In the genomic region with DNA sequence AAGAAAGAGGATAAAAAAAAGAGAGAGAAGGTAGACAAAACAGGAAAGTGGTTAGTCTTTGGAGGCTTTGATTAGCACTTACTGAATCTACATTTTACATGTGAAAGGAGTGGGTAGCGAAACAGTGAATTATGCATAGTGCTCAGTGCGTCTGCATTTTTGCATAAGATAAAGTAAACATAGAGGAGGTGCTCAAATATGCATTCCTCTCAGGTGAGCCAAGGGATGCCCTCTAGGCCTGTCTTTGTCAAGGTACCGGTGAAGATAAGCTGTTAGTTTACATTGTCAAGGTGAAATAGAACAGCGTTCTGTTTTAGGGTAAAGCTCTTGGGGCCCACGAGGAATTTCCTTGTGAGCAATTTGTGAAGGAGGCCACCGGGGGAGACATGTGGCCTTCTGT, we compare ENCODE assay signal across 1 cellular context.
A peak's percentile ranks its signal among the peaks of the same experiment; 100 is the strongest.
TF ChIP-seq lines count a peak whose summit lies in the region.

No MANE protein-coding gene starts in this region.

TF ChIP-seq in WTC11, 78 proteins besides CTCF, POLR2A, EP300 and RAD21:
- TF ChIP-seq NFE2L1 (CRISPR knock-in tag; IDR thresholded peaks at IDR 0.05) (no peak), HMGA2 (CRISPR knock-in tag; IDR thresholded peaks at IDR 0.05) (no peak), MXD4 (CRISPR knock-in tag; IDR thresholded peaks at IDR 0.05; ENCODE audit: borderline replicate concordance) (no peak), NFYB (CRISPR knock-in tag; conservative IDR thresholded peaks at IDR 0.05; ENCODE audit: low read depth) (no peak), SMAD3 (CRISPR knock-in tag; IDR thresholded peaks at IDR 0.05; ENCODE audit: borderline replicate concordance) (no peak), ZNF263 (CRISPR knock-in tag; IDR thresholded peaks at IDR 0.05; ENCODE audit: low read depth) (no peak), TEAD4 (CRISPR knock-in tag; IDR thresholded peaks at IDR 0.05) (0 out of 2 replicates have a peak, but pooled peaks have one; percentile 60), SMAD4 (CRISPR knock-in tag; IDR thresholded peaks at IDR 0.05) (no peak), FOXK1 (CRISPR knock-in tag; IDR thresholded peaks at IDR 0.05) (peak; percentile 88), TEAD1 (CRISPR knock-in tag; IDR thresholded peaks at IDR 0.05) (peak; percentile 97), SP1 (CRISPR knock-in tag; conservative IDR thresholded peaks at IDR 0.05) (0 out of 2 replicates have a peak, but pooled peaks have one; percentile 18), FOXP1 (CRISPR knock-in tag; IDR thresholded peaks at IDR 0.05; ENCODE audit: borderline replicate concordance) (no peak), NR2C2 (CRISPR knock-in tag; IDR thresholded peaks at IDR 0.05) (no peak), ZNF317 (CRISPR knock-in tag; IDR thresholded peaks at IDR 0.05; ENCODE audit: borderline replicate concordance, low read depth) (no peak), ZNF219 (CRISPR knock-in tag; IDR thresholded peaks at IDR 0.05; ENCODE audit: borderline replicate concordance) (no peak), CREM (CRISPR knock-in tag; IDR thresholded peaks at IDR 0.05) (no peak), ZNF232 (CRISPR knock-in tag; IDR thresholded peaks at IDR 0.05) (0 out of 2 replicates have a peak, but pooled peaks have one; percentile 81), ETV6 (CRISPR knock-in tag; IDR thresholded peaks at IDR 0.05) (peak; percentile 85), GTF2I (CRISPR knock-in tag; conservative IDR thresholded peaks at IDR 0.05) (no peak)
- TF ChIP-seq, protein P1, sequence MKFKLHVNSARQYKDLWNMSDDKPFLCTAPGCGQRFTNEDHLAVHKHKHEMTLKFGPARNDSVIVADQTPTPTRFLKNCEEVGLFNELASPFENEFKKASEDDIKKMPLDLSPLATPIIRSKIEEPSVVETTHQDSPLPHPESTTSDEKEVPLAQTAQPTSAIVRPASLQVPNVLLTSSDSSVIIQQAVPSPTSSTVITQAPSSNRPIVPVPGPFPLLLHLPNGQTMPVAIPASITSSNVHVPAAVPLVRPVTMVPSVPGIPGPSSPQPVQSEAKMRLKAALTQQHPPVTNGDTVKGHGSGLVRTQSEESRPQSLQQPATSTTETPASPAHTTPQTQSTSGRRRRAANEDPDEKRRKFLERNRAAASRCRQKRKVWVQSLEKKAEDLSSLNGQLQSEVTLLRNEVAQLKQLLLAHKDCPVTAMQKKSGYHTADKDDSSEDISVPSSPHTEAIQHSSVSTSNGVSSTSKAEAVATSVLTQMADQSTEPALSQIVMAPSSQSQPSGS (CRISPR knock-in tag; IDR thresholded peaks at IDR 0.05; ENCODE audit: borderline replicate concordance, low read depth): no peak
- TF ChIP-seq, protein P2, sequence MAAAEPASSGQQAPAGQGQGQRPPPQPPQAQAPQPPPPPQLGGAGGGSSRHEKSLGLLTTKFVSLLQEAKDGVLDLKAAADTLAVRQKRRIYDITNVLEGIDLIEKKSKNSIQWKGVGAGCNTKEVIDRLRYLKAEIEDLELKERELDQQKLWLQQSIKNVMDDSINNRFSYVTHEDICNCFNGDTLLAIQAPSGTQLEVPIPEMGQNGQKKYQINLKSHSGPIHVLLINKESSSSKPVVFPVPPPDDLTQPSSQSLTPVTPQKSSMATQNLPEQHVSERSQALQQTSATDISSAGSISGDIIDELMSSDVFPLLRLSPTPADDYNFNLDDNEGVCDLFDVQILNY (CRISPR knock-in tag; IDR thresholded peaks at IDR 0.05): no peak
- TF ChIP-seq, protein P3, sequence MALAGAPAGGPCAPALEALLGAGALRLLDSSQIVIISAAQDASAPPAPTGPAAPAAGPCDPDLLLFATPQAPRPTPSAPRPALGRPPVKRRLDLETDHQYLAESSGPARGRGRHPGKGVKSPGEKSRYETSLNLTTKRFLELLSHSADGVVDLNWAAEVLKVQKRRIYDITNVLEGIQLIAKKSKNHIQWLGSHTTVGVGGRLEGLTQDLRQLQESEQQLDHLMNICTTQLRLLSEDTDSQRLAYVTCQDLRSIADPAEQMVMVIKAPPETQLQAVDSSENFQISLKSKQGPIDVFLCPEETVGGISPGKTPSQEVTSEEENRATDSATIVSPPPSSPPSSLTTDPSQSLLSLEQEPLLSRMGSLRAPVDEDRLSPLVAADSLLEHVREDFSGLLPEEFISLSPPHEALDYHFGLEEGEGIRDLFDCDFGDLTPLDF (CRISPR knock-in tag; IDR thresholded peaks at IDR 0.05): no peak
- TF ChIP-seq, protein P4, sequence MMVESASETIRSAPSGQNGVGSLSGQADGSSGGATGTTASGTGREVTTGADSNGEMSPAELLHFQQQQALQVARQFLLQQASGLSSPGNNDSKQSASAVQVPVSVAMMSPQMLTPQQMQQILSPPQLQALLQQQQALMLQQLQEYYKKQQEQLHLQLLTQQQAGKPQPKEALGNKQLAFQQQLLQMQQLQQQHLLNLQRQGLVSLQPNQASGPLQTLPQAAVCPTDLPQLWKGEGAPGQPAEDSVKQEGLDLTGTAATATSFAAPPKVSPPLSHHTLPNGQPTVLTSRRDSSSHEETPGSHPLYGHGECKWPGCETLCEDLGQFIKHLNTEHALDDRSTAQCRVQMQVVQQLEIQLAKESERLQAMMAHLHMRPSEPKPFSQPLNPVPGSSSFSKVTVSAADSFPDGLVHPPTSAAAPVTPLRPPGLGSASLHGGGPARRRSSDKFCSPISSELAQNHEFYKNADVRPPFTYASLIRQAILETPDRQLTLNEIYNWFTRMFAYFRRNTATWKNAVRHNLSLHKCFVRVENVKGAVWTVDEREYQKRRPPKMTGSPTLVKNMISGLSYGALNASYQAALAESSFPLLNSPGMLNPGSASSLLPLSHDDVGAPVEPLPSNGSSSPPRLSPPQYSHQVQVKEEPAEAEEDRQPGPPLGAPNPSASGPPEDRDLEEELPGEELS (CRISPR knock-in tag; IDR thresholded peaks at IDR 0.05): peak; percentile 93; the same call in 1 of the 2 replicates
- TF ChIP-seq, protein P5, sequence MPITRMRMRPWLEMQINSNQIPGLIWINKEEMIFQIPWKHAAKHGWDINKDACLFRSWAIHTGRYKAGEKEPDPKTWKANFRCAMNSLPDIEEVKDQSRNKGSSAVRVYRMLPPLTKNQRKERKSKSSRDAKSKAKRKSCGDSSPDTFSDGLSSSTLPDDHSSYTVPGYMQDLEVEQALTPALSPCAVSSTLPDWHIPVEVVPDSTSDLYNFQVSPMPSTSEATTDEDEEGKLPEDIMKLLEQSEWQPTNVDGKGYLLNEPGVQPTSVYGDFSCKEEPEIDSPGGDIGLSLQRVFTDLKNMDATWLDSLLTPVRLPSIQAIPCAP (CRISPR knock-in tag; IDR thresholded peaks at IDR 0.05): no peak
- TF ChIP-seq, protein P6, sequence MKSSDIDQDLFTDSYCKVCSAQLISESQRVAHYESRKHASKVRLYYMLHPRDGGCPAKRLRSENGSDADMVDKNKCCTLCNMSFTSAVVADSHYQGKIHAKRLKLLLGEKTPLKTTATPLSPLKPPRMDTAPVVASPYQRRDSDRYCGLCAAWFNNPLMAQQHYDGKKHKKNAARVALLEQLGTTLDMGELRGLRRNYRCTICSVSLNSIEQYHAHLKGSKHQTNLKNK (CRISPR knock-in tag; IDR thresholded peaks at IDR 0.05): no peak
- TF ChIP-seq, protein P7, sequence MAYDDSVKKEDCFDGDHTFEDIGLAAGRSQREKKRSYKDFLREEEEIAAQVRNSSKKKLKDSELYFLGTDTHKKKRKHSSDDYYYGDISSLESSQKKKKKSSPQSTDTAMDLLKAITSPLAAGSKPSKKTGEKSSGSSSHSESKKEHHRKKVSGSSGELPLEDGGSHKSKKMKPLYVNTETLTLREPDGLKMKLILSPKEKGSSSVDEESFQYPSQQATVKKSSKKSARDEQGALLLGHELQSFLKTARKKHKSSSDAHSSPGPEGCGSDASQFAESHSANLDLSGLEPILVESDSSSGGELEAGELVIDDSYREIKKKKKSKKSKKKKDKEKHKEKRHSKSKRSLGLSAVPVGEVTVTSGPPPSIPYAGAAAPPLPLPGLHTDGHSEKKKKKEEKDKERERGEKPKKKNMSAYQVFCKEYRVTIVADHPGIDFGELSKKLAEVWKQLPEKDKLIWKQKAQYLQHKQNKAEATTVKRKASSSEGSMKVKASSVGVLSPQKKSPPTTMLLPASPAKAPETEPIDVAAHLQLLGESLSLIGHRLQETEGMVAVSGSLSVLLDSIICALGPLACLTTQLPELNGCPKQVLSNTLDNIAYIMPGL (CRISPR knock-in tag; IDR thresholded peaks at IDR 0.05): no peak
- TF ChIP-seq, protein P8, sequence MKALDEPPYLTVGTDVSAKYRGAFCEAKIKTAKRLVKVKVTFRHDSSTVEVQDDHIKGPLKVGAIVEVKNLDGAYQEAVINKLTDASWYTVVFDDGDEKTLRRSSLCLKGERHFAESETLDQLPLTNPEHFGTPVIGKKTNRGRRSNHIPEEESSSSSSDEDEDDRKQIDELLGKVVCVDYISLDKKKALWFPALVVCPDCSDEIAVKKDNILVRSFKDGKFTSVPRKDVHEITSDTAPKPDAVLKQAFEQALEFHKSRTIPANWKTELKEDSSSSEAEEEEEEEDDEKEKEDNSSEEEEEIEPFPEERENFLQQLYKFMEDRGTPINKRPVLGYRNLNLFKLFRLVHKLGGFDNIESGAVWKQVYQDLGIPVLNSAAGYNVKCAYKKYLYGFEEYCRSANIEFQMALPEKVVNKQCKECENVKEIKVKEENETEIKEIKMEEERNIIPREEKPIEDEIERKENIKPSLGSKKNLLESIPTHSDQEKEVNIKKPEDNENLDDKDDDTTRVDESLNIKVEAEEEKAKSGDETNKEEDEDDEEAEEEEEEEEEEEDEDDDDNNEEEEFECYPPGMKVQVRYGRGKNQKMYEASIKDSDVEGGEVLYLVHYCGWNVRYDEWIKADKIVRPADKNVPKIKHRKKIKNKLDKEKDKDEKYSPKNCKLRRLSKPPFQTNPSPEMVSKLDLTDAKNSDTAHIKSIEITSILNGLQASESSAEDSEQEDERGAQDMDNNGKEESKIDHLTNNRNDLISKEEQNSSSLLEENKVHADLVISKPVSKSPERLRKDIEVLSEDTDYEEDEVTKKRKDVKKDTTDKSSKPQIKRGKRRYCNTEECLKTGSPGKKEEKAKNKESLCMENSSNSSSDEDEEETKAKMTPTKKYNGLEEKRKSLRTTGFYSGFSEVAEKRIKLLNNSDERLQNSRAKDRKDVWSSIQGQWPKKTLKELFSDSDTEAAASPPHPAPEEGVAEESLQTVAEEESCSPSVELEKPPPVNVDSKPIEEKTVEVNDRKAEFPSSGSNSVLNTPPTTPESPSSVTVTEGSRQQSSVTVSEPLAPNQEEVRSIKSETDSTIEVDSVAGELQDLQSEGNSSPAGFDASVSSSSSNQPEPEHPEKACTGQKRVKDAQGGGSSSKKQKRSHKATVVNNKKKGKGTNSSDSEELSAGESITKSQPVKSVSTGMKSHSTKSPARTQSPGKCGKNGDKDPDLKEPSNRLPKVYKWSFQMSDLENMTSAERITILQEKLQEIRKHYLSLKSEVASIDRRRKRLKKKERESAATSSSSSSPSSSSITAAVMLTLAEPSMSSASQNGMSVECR (CRISPR knock-in tag; IDR thresholded peaks at IDR 0.05; ENCODE audit: borderline replicate concordance): no peak
- TF ChIP-seq, protein P9, sequence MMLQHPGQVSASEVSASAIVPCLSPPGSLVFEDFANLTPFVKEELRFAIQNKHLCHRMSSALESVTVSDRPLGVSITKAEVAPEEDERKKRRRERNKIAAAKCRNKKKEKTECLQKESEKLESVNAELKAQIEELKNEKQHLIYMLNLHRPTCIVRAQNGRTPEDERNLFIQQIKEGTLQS (CRISPR knock-in tag; conservative IDR thresholded peaks at IDR 0.05): no peak
- TF ChIP-seq, protein P10, sequence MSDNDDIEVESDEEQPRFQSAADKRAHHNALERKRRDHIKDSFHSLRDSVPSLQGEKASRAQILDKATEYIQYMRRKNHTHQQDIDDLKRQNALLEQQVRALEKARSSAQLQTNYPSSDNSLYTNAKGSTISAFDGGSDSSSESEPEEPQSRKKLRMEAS (CRISPR knock-in tag; IDR thresholded peaks at IDR 0.05): no peak
